Comparison of ENCODE assay signal across 8 cellular contexts in genomic region chr2:84495539-84496146, GRCh38. TPM values are rescaled to one million over a fixed set of nuclear protein-coding genes. Genes with fewer than 3 reads are reported as not detected.
DNase-seq lines count a peak whose midpoint lies in the region; ATAC-seq and TF ChIP-seq lines count a peak whose summit lies in the region.

No MANE protein-coding gene starts in this region.

- peak overlapping the region; percentile 17 for H3K27ac Mint-ChIP-seq in activated naive CD8-positive, alpha-beta T cell treated with anti-CD3 and anti-CD28 coated beads, Interleukin-2, amount 10 ng/mL, durations not matched to agents 7 days and 5 days

- H3K9ac ChIP-seq in DND-41 (ENCODE audit: low read depth, low read length): no peak overlapping the region

- H3K36me3 ChIP-seq in DND-41 (ENCODE audit: insufficient read depth, low read length) (no peaks in the 10 kb centered on the region), heart right ventricle (no peaks in the 10 kb centered on the region), sigmoid colon (no peaks in the 10 kb centered on the region)

- H3K4me3 Mint-ChIP-seq in activated naive CD8-positive, alpha-beta T cell treated with anti-CD3 and anti-CD28 coated beads, Interleukin-2, amount 10 ng/mL, durations not matched to agents 7 days and 5 days: no peak overlapping the region

- no peak for TF ChIP-seq EP300 in sigmoid colon (IDR thresholded peaks at IDR 0.05)

- H2AFZ ChIP-seq in DND-41 (ENCODE audit: low read depth, low read length): no peak overlapping the region

- POLR2A ChIA-PET in activated naive CD8-positive, alpha-beta T cell treated with anti-CD3 and anti-CD28 coated beads, Interleukin-2, amount 10 ng/mL, durations not matched to agents 7 days and 5 days (lab: Charles Lee): no interaction called here

- no peak overlapping the region for H3K27ac ChIP-seq in DND-41 (ENCODE audit: low read length)
- H3K27ac ChIP-seq in heart right ventricle: no peak overlapping the region
- H3K27ac ChIP-seq in sigmoid colon: no peak overlapping the region

- H3K27me3 ChIP-seq in DND-41 (ENCODE audit: insufficient read depth, low read length, poor library complexity) (peaks cover 13% of the 10 kb centered on the region), heart right ventricle (no peaks in the 10 kb centered on the region), sigmoid colon (no peaks in the 10 kb centered on the region)

- WGBS in heart right ventricle, 2 donors: 25 to 27% methylated on average over 8 of the region's 8 CpGs
- WGBS in sigmoid colon, 2 donors: 12 to 26% methylated on average over 8 of the region's 8 CpGs

- H3K4me1 ChIP-seq in DND-41 (ENCODE audit: insufficient read depth, low read length) (no peaks in the 10 kb centered on the region), heart right ventricle (peaks cover 0 to 4% (median 0%) of the 10 kb centered on the region in 9 donors), sigmoid colon (no peaks in the 10 kb centered on the region)

- no peak overlapping the region for H3K4me3 ChIP-seq in DND-41 (ENCODE audit: low read depth in 1 of 2, low read length in 2 of 2)
- H3K4me3 ChIP-seq in heart right ventricle: no peak overlapping the region
- H3K4me3 ChIP-seq in sigmoid colon: no peak overlapping the region

- peak; percentile 20 for DNase-seq in DND-41
- DNase-seq in NCI-H774 (lab: John Stamatoyannopoulos, UW): peak; percentile 35
- DNase-seq in activated naive CD8-positive, alpha-beta T cell treated with anti-CD3 and anti-CD28 coated beads, Interleukin-2, amount 10 ng/mL, durations not matched to agents 7 days and 5 days: no peak
- peak in 1 of 2 donors; percentile 41 for DNase-seq in heart right ventricle
- DNase-seq in sigmoid colon: no peak
- DNase-seq in posterior vena cava (ENCODE audit: low spot score): no peak

- no peaks in the 10 kb centered on the region for H4K20me1 ChIP-seq in DND-41 (ENCODE audit: insufficient read depth, low read length)

- intact Hi-C loops in heart right ventricle (cut with DNase I) (loop anchor here (1.0 to 10.0 kb wide), 15 partner anchors 135 to 789 kb away; partner anchors contain the start of gene TRABD2A (in 6 of the 10)), sigmoid colon (cut with DNase I) (loop anchor here (1.0 kb wide), 1 partner anchor 387 kb away; no protein-coding TSS in a partner anchor), posterior vena cava (cut with DNase I) (loop anchor here in 1 of 2 donors (10.0 kb wide), 1 partner anchor 389 kb away; the partner anchor contains the start of gene TRABD2A)

- TF ChIP-seq CTCF in DND-41 (IDR thresholded peaks at IDR 0.05; ENCODE audit: borderline replicate concordance, extremely low read depth, low read length, poor library complexity, severe bottlenecking) (peak; percentile 77), heart right ventricle (IDR thresholded peaks at IDR 0.05) (peak; percentile 44 to 83 (median 74)), sigmoid colon (IDR thresholded peaks at IDR 0.05) (peak; percentile 23 to 68 (median 58))

- peaks cover 2% of the 10 kb centered on the region for H3K9me3 Mint-ChIP-seq in activated naive CD8-positive, alpha-beta T cell treated with anti-CD3 and anti-CD28 coated beads, Interleukin-2, amount 10 ng/mL, durations not matched to agents 7 days and 5 days

- H3K9me3 ChIP-seq in DND-41 (ENCODE audit: insufficient read depth, low read length, severe bottlenecking) (no peaks in the 10 kb centered on the region), heart right ventricle (peaks cover 0 to 4% (median 0%) of the 10 kb centered on the region in 11 donors), sigmoid colon (no peaks in the 10 kb centered on the region)

- peak; percentile 91 for ATAC-seq in DND-41 (ENCODE audit: insufficient read depth, low read depth)
- ATAC-seq in GM19397 (IDR thresholded peaks at IDR 0.05; ENCODE audit: unreplicated experiment): peak; percentile 60
- ATAC-seq in HG03469 (IDR thresholded peaks at IDR 0.05; ENCODE audit: unreplicated experiment): peak; percentile 55
- ATAC-seq in activated naive CD8-positive, alpha-beta T cell treated with anti-CD3 and anti-CD28 coated beads, Interleukin-2, amount 10 ng/mL, durations not matched to agents 7 days and 5 days (ENCODE audit: low read depth): peak; percentile 87
- peak in 7 of 8 donors; percentile 68 to 85 (median 77) for ATAC-seq in heart right ventricle

- H3K27me3 Mint-ChIP-seq in activated naive CD8-positive, alpha-beta T cell treated with anti-CD3 and anti-CD28 coated beads, Interleukin-2, amount 10 ng/mL, durations not matched to agents 7 days and 5 days: no peaks in the 10 kb centered on the region

- H3K4me1 Mint-ChIP-seq in activated naive CD8-positive, alpha-beta T cell treated with anti-CD3 and anti-CD28 coated beads, Interleukin-2, amount 10 ng/mL, durations not matched to agents 7 days and 5 days: peaks cover 8% of the 10 kb centered on the region

- no peaks in the 10 kb centered on the region for H3K79me2 ChIP-seq in DND-41 (ENCODE audit: insufficient read depth, low read length)

- TF ChIP-seq POLR2A in sigmoid colon (IDR thresholded peaks at IDR 0.05): no peak

- no peaks in the 10 kb centered on the region for H3K36me3 Mint-ChIP-seq in activated naive CD8-positive, alpha-beta T cell treated with anti-CD3 and anti-CD28 coated beads, Interleukin-2, amount 10 ng/mL, durations not matched to agents 7 days and 5 days

- no peak overlapping the region for H3K4me2 ChIP-seq in DND-41 (ENCODE audit: insufficient read depth, low read length)

RNA-seq across cellular contexts. Expression of gene DNAH6, which starts 20.7 kb away (rescaled TPM):
- 1 to 10 TPM in 1 of 2 experiments, under 1 TPM in 1; 0.83 to 1.0 TPM for total RNA-seq in activated naive CD8-positive, alpha-beta T cell treated with anti-CD3 and anti-CD28 coated beads, Interleukin-2, amount 10 ng/mL, durations not matched to agents 7 days and 5 days
- total RNA-seq in heart right ventricle (under 1 TPM in 9 of 10 donors, not detected in 1; 0.08 to 0.49 (median 0.25) TPM), sigmoid colon (under 1 TPM; 0.33 to 0.55 (median 0.45) TPM), posterior vena cava (under 1 TPM; 0.24 to 0.46 TPM)
- polyA plus RNA-seq in heart right ventricle (under 1 TPM; 0.03 to 0.07 TPM), sigmoid colon (under 1 TPM in 1 of 3 donors, not detected in 2; 0.20 TPM)

RNA-seq across cellular contexts. Expression of gene SUCLG1, which starts 36.6 kb away (rescaled TPM):
- total RNA-seq in activated naive CD8-positive, alpha-beta T cell treated with anti-CD3 and anti-CD28 coated beads, Interleukin-2, amount 10 ng/mL, durations not matched to agents 7 days and 5 days: 10 to 100 TPM; 66.2 to 66.3 TPM
- total RNA-seq in heart right ventricle (100 to 1,000 TPM; 195 to 330 (median 291) TPM), sigmoid colon (100 to 1,000 TPM in 2 of 4 donors, 10 to 100 TPM in 2; 75.6 to 125 (median 99.8) TPM), posterior vena cava (10 to 100 TPM; 45.4 to 49.6 TPM)
- polyA plus RNA-seq in heart right ventricle (100 to 1,000 TPM; 216 to 250 TPM), sigmoid colon (100 to 1,000 TPM; 150 to 423 (median 244) TPM)

Comparison
In these comparisons a context has a peak if more than half of its experiments do, and no peak if none do; other contexts are left out.
1. DNase-seq: peak in DND-41 (single experiment) and NCI-H774 (single experiment); none in activated naive CD8-positive, alpha-beta T cell treated with anti-CD3 and anti-CD28 coated beads, Interleukin-2, amount 10 ng/mL, durations not matched to agents 7 days and 5 days (single experiment), sigmoid colon (single experiment) and posterior vena cava (single experiment).
2. Peak in every context shown above with its lines, with median percentiles within 50 percentile points of each other: ATAC-seq and CTCF ChIP-seq.